In genomic region chr2:216774620-216775019, GRCh38 we compare ENCODE assay signal across 10 cellular contexts.
DNase-seq lines count a peak whose midpoint lies in the region; ATAC-seq and TF ChIP-seq lines count a peak whose summit lies in the region.
"Had no signal": no experiment of that assay in that cellular context is flagged by ENCODE, and none has a peak within 500 bp of the region (broad histone marks: within the 10 kb centered on the region; RNA-seq: fewer than 3 reads in every experiment).

No MANE protein-coding gene starts in this region.

- no peak overlapping the region for H3K4me3 Mint-ChIP-seq in activated CD8-positive, alpha-beta T cell treated with anti-CD3 and anti-CD28 coated beads for 36 hours
- H3K4me3 Mint-ChIP-seq: activated CD8-positive, alpha-beta T cell treated with anti-CD3 and anti-CD28 coated beads, Interleukin-2, amount 10 ng/mL, durations not matched to agents 7 days and 5 days had no signal

- H2AFZ ChIP-seq in osteoblast (ENCODE audit: low read length): peak overlapping the region; percentile 49

- H3K9me3 Mint-ChIP-seq in activated CD8-positive, alpha-beta T cell treated with anti-CD3 and anti-CD28 coated beads for 36 hours: no peaks in the 10 kb centered on the region

- CTCF ChIA-PET in activated CD8-positive, alpha-beta T cell treated with anti-CD3 and anti-CD28 coated beads for 36 hours (lab: Charles Lee): interaction anchor here (1.3 kb wide), 1 partner anchor 72 kb away, joined by 4 read pairs; no protein-coding TSS in a partner anchor

- H3K4me1 Mint-ChIP-seq in activated CD8-positive, alpha-beta T cell treated with anti-CD3 and anti-CD28 coated beads for 36 hours (ENCODE audit: low read depth): no peaks in the 10 kb centered on the region

- no peak overlapping the region for H3K27ac Mint-ChIP-seq in activated CD8-positive, alpha-beta T cell treated with anti-CD3 and anti-CD28 coated beads for 36 hours
- H3K27ac Mint-ChIP-seq: activated CD8-positive, alpha-beta T cell treated with anti-CD3 and anti-CD28 coated beads, Interleukin-2, amount 10 ng/mL, durations not matched to agents 7 days and 5 days had no signal

- H4K20me1 ChIP-seq in osteoblast (ENCODE audit: insufficient read depth, low read length): no peaks in the 10 kb centered on the region

- no peaks in the 10 kb centered on the region for H3K27me3 ChIP-seq in osteoblast (ENCODE audit: insufficient read depth, low read length)

- no peaks in the 10 kb centered on the region for H3K36me3 ChIP-seq in osteoblast (ENCODE audit: insufficient read depth, low read length)

- peak overlapping the region; percentile 81 for H3K4me2 ChIP-seq in osteoblast (ENCODE audit: insufficient read depth, low read length)

- peak overlapping the region; percentile 96 for H3K27ac ChIP-seq in osteoblast (ENCODE audit: low read depth, low read length)

- peaks cover 22% of the 10 kb centered on the region for H3K4me1 ChIP-seq in osteoblast (ENCODE audit: insufficient read depth, low read length)

- ATAC-seq in GM19328 (IDR thresholded peaks at IDR 0.05; ENCODE audit: unreplicated experiment) (no peak), GM18858 (IDR thresholded peaks at IDR 0.05; ENCODE audit: unreplicated experiment) (no peak)
- ATAC-seq in activated CD8-positive, alpha-beta T cell treated with anti-CD3 and anti-CD28 coated beads for 36 hours: no peak
- ATAC-seq: activated CD8-positive, alpha-beta T cell treated with anti-CD3 and anti-CD28 coated beads, Interleukin-2, amount 10 ng/mL, durations not matched to agents 7 days and 5 days had no signal

- peaks cover 5% of the 10 kb centered on the region for H3K27me3 Mint-ChIP-seq in activated CD8-positive, alpha-beta T cell treated with anti-CD3 and anti-CD28 coated beads for 36 hours

- TF ChIP-seq CTCF in AG10803 (conservative IDR thresholded peaks at IDR 0.05; ENCODE audit: low read length) (no peak), fibroblast of pulmonary artery (IDR thresholded peaks at IDR 0.05; ENCODE audit: low read length, missing control alignments) (no peak), osteoblast (IDR thresholded peaks at IDR 0.05; ENCODE audit: extremely low read depth, low read depth, low read length) (no peak)
- TF ChIP-seq CTCF in activated CD8-positive, alpha-beta T cell treated with anti-CD3 and anti-CD28 coated beads for 36 hours (IDR thresholded peaks at IDR 0.05): no peak

- POLR2A ChIA-PET in activated CD8-positive, alpha-beta T cell treated with anti-CD3 and anti-CD28 coated beads for 36 hours (lab: Charles Lee): no interaction called here

- intact Hi-C loops in activated CD8-positive, alpha-beta T cell treated with anti-CD3 and anti-CD28 coated beads for 36 hours (cut with micrococcal nuclease): no loop called here

- no peaks in the 10 kb centered on the region for H3K9me3 ChIP-seq in osteoblast (ENCODE audit: low read depth, low read length)

- DNase-seq in AG10803 (ENCODE audit: low read depth) (peak; percentile 90), SHP77 treated with DMSO at 0.1 percent for 48 hours (lab: John Stamatoyannopoulos, UW) (peak; percentile 63), fibroblast of pulmonary artery (ENCODE audit: low read depth) (peak; percentile 44), osteoblast (ENCODE audit: insufficient read length, low spot score, missing footprints) (peak; percentile 94), NCI-H187 (lab: John Stamatoyannopoulos, UW) (no peak)
- no peak for DNase-seq in activated CD8-positive, alpha-beta T cell treated with anti-CD3 and anti-CD28 coated beads for 36 hours
- DNase-seq: activated CD8-positive, alpha-beta T cell treated with anti-CD3 and anti-CD28 coated beads, Interleukin-2, amount 10 ng/mL, durations not matched to agents 7 days and 5 days; dermis blood vessel endothelial cell had no signal

- H3K4me3 ChIP-seq in AG10803 (ENCODE audit: low read length): no peak overlapping the region
- H3K4me3 ChIP-seq in fibroblast of pulmonary artery (replicated peaks; ENCODE audit: low read depth, low read length): no peak overlapping the region
- H3K4me3 ChIP-seq in osteoblast (ENCODE audit: insufficient read depth, low read length): peak overlapping the region; percentile 61

- no peaks in the 10 kb centered on the region for H3K36me3 Mint-ChIP-seq in activated CD8-positive, alpha-beta T cell treated with anti-CD3 and anti-CD28 coated beads for 36 hours (ENCODE audit: low read depth)

- no peaks in the 10 kb centered on the region for H3K79me2 ChIP-seq in osteoblast (ENCODE audit: insufficient read depth, low read length)

Comparison
In these comparisons a context has a peak if more than half of its experiments do, and no peak if none do; other contexts are left out.
1. DNase-seq: peak in AG10803 (single experiment), SHP77 treated with DMSO at 0.1 percent for 48 hours (single experiment), fibroblast of pulmonary artery (single experiment) and osteoblast (single experiment); none in activated CD8-positive, alpha-beta T cell treated with anti-CD3 and anti-CD28 coated beads for 36 hours (single experiment) and NCI-H187 (0 of 2).